ENCODE assay signal across 8 cellular contexts in genomic region chr2:130341562-130342019, GRCh38. TPM values are rescaled to one million over a fixed set of nuclear protein-coding genes. Genes with fewer than 3 reads are reported as not detected.
DNase-seq lines count a peak whose midpoint lies in the region; ATAC-seq and TF ChIP-seq lines count a peak whose summit lies in the region.

No MANE protein-coding gene starts in this region.

- H3K27me3 Mint-ChIP-seq in T-helper 17 cell: no peaks in the 10 kb centered on the region

- H3K4me3 Mint-ChIP-seq in T-helper 17 cell: peak overlapping the region; percentile 100

- H3K4me1 ChIP-seq in prostate gland (replicated peaks): no peaks in the 10 kb centered on the region

- TF ChIP-seq POLR2A in prostate gland (IDR thresholded peaks at IDR 0.05): no peak

- DNase-seq in NCI-H2081 (lab: John Stamatoyannopoulos, UW) (peak; percentile 6 to 38), NCI-H2081 treated with DMSO at 0.1 percent for 48 hours (lab: John Stamatoyannopoulos, UW) (no peak), T-helper 17 cell (no peak), fibroblast of pulmonary artery (ENCODE audit: low read depth) (no peak), prostate gland (ENCODE audit: low spot score) (no peak), HuH-7.5 (ENCODE audit: low spot score) (no peak)

- peak overlapping the region; percentile 91 to 92 for H3K27ac ChIP-seq in prostate gland

- 1% methylated on average over 24 of the region's 24 CpGs for WGBS in prostate gland

- TF ChIP-seq CTCF in fibroblast of pulmonary artery (IDR thresholded peaks at IDR 0.05; ENCODE audit: low read length, missing control alignments) (no peak), prostate gland (IDR thresholded peaks at IDR 0.05) (no peak)

- no peaks in the 10 kb centered on the region for H3K27me3 ChIP-seq in prostate gland (replicated peaks; ENCODE audit: insufficient read depth)

- peak; percentile 5 for ATAC-seq in HG03045 (IDR thresholded peaks at IDR 0.05; ENCODE audit: unreplicated experiment)
- no peak for ATAC-seq in T-helper 17 cell
- no peak for ATAC-seq in GM19452 (IDR thresholded peaks at IDR 0.05; ENCODE audit: unreplicated experiment)

- intact Hi-C loops in prostate gland (cut with DNase I): loop anchor here (2.0 to 10.0 kb wide), 2 partner anchors 161 to 753 kb away; partner anchors contain the start of genes FAM168B and SMPD4

- H3K9me3 ChIP-seq in T-helper 17 cell (ENCODE audit: control insufficient read depth, low read length, poor library complexity, severe bottlenecking) (no peaks in the 10 kb centered on the region), prostate gland (no peaks in the 10 kb centered on the region)

- peaks cover 12% of the 10 kb centered on the region in 2 donors for H3K36me3 ChIP-seq in prostate gland

- H3K27ac Mint-ChIP-seq in T-helper 17 cell: peak overlapping the region; percentile 100

- H3K36me3 Mint-ChIP-seq in T-helper 17 cell (ENCODE audit: low read depth): peaks cover 6% of the 10 kb centered on the region

- peak overlapping the region; percentile 86 for H3K4me3 ChIP-seq in fibroblast of pulmonary artery (replicated peaks; ENCODE audit: low read depth, low read length)
- H3K4me3 ChIP-seq in prostate gland: peak overlapping the region; percentile 71

- H3K4me1 Mint-ChIP-seq in T-helper 17 cell: peaks cover 33% of the 10 kb centered on the region

RNA-seq across cellular contexts. Expression of gene IMP4, which starts 1.1 kb away (rescaled TPM):
- 10 to 100 TPM; 59.3 to 65.6 TPM for total RNA-seq in T-helper 17 cell
- total RNA-seq in prostate gland: 100 to 1,000 TPM in 1 of 2 donors, 10 to 100 TPM in 1; 71.4 to 106 TPM

RNA-seq across cellular contexts. Expression of gene PTPN18, which starts 14.3 kb away (rescaled TPM):
- total RNA-seq in T-helper 17 cell (100 to 1,000 TPM in 1 of 2 donors, 10 to 100 TPM in 1; 53.2 to 102 TPM), prostate gland (10 to 100 TPM; 37.1 to 93.6 TPM)

Comparison
In these comparisons a context has a peak if more than half of its experiments do, and no peak if none do; other contexts are left out.
1. DNase-seq: peak in NCI-H2081 (2 of 2); none in NCI-H2081 treated with DMSO at 0.1 percent for 48 hours (single experiment), T-helper 17 cell (0 of 3), fibroblast of pulmonary artery (single experiment), prostate gland (single experiment) and HuH-7.5 (single experiment).